ENCODE assay signal across 9 cellular contexts in the genomic region with DNA sequence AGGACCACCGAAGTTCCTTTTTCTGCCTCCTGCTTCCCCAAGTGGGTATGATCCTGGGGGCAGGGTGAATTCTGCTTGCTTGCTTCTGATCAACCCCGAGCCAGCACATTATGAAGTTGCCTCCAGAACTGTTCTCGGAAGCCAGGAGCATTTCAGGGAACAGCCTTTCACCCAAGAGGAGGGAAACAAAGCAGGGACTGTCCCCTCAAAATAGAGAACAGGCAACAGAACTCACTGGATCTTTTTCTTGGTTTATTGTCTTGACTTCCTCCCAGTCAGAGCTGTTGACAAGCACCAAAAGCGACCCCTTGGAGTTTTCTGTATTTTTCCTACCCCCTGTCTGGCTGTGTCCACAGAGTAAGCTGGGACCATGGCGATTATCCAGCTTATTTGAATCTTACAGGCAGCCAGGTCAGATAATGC.
A peak's percentile ranks its signal among the peaks of the same experiment; 100 is the strongest.
DNase-seq lines count a peak whose midpoint lies in the region; ATAC-seq and TF ChIP-seq lines count a peak whose summit lies in the region.
"Had no signal": no experiment of that assay in that cellular context is flagged by ENCODE, and none has a peak within 500 bp of the region (broad histone marks: within the 10 kb centered on the region; RNA-seq: fewer than 3 reads in every experiment).

No MANE protein-coding gene starts in this region.

- TF ChIP-seq CTCF in stomach (IDR thresholded peaks at IDR 0.05), result no peak

- CTCF ChIA-PET in activated CD8-positive, alpha-beta memory T cell treated with anti-CD3 and anti-CD28 coated beads, Interleukin-2, amount 10 ng/mL, durations not matched to agents 7 days and 5 days (lab: Charles Lee), result interaction anchor here (0.6 to 3.2 kb wide), 16 partner anchors 11 to 228 kb away, joined by 3 to 18 read pairs (median 7); no protein-coding TSS in a partner anchor

- H3K4me1 ChIP-seq in stomach, result peaks cover 19 to 63% (median 38%) of the 10 kb centered on the region in 4 donors

- H3K9me3 ChIP-seq in stomach, result no peaks in the 10 kb centered on the region

- H3K27ac ChIP-seq in layer of hippocampus (ENCODE audit: low read depth, low read length) (peak overlapping the region; percentile 74), stomach (peak overlapping the region in 4 of 5 donors; percentile 30 to 59 (median 46))

- H3K27me3 ChIP-seq in layer of hippocampus (ENCODE audit: control insufficient read depth, insufficient read depth, low read length) (no peaks in the 10 kb centered on the region), stomach (no peaks in the 10 kb centered on the region), H7 (ENCODE audit: control insufficient read depth, insufficient read depth, low read length) (no peaks in the 10 kb centered on the region)

- no peaks in the 10 kb centered on the region for H3K27me3 Mint-ChIP-seq in activated CD8-positive, alpha-beta memory T cell treated with anti-CD3 and anti-CD28 coated beads, Interleukin-2, amount 10 ng/mL, durations not matched to agents 7 days and 5 days
- no peaks in the 10 kb centered on the region for H3K27me3 Mint-ChIP-seq in activated T-helper 17 cell treated with anti-CD3 and anti-CD28 coated beads, Interleukin-2, amount 50 U/mL, for 72 hours

- peak overlapping the region; percentile 52 for H3K4me3 Mint-ChIP-seq in activated CD8-positive, alpha-beta memory T cell treated with anti-CD3 and anti-CD28 coated beads, Interleukin-2, amount 10 ng/mL, durations not matched to agents 7 days and 5 days
- peak overlapping the region; percentile 77 for H3K4me3 Mint-ChIP-seq in activated T-helper 17 cell treated with anti-CD3 and anti-CD28 coated beads, Interleukin-2, amount 50 U/mL, for 72 hours

- ATAC-seq in activated CD8-positive, alpha-beta memory T cell treated with anti-CD3 and anti-CD28 coated beads, Interleukin-2, amount 10 ng/mL, durations not matched to agents 7 days and 5 days, result peak; percentile 2
- peak; percentile 42 for ATAC-seq in activated T-helper 17 cell treated with anti-CD3 and anti-CD28 coated beads, Interleukin-2, amount 50 U/mL, for 72 hours (replicated peaks)
- ATAC-seq in HG02571 (IDR thresholded peaks at IDR 0.05; ENCODE audit: unreplicated experiment), result no peak

- H3K4me1 Mint-ChIP-seq in activated CD8-positive, alpha-beta memory T cell treated with anti-CD3 and anti-CD28 coated beads, Interleukin-2, amount 10 ng/mL, durations not matched to agents 7 days and 5 days, result peaks cover 88% of the 10 kb centered on the region
- peaks cover 74% of the 10 kb centered on the region for H3K4me1 Mint-ChIP-seq in activated T-helper 17 cell treated with anti-CD3 and anti-CD28 coated beads, Interleukin-2, amount 50 U/mL, for 72 hours

- no peak overlapping the region for H3K4me3 ChIP-seq in stomach
- H3K4me3 ChIP-seq in H7 (ENCODE audit: insufficient read depth, low read depth, low read length), result no peak overlapping the region

- peak overlapping the region; percentile 79 for H3K27ac Mint-ChIP-seq in activated CD8-positive, alpha-beta memory T cell treated with anti-CD3 and anti-CD28 coated beads, Interleukin-2, amount 10 ng/mL, durations not matched to agents 7 days and 5 days
- peak overlapping the region; percentile 94 for H3K27ac Mint-ChIP-seq in activated T-helper 17 cell treated with anti-CD3 and anti-CD28 coated beads, Interleukin-2, amount 50 U/mL, for 72 hours

- intact Hi-C loops in stomach (cut with DNase I; ENCODE audit: low total_unique reads), result no loop called here

- TF ChIP-seq POLR2A in stomach (IDR thresholded peaks at IDR 0.05), result no peak

- no peak for DNase-seq in activated CD8-positive, alpha-beta memory T cell treated with anti-CD3 and anti-CD28 coated beads, Interleukin-2, amount 10 ng/mL, durations not matched to agents 7 days and 5 days
- no peak for DNase-seq in activated CD8-positive, alpha-beta memory T cell treated with anti-CD3 and anti-CD28 coated beads for 24 hours
- DNase-seq in stomach, result no peak
- DNase-seq in AG08395 (ENCODE audit: low spot score), result no peak
- no peak for DNase-seq in H7
- DNase-seq: NCI-H1417 treated with DMSO at 0.1 percent for 48 hours had no signal

- no peak for TF ChIP-seq EP300 in stomach (IDR thresholded peaks at IDR 0.05)

- H3K36me3 ChIP-seq in stomach, result no peaks in the 10 kb centered on the region
- H3K36me3 ChIP-seq in H7 (replicated peaks; ENCODE audit: control insufficient read depth, insufficient read depth, low read length), result no peaks in the 10 kb centered on the region

- 59 to 73% (median 63%) methylated on average over 5 of the region's 5 CpGs for WGBS in stomach, 5 donors

- H3K36me3 Mint-ChIP-seq in activated CD8-positive, alpha-beta memory T cell treated with anti-CD3 and anti-CD28 coated beads, Interleukin-2, amount 10 ng/mL, durations not matched to agents 7 days and 5 days, result peaks cover 17% of the 10 kb centered on the region
- H3K36me3 Mint-ChIP-seq in activated T-helper 17 cell treated with anti-CD3 and anti-CD28 coated beads, Interleukin-2, amount 50 U/mL, for 72 hours (ENCODE audit: low read depth), result no peaks in the 10 kb centered on the region

- no peaks in the 10 kb centered on the region for H3K9me3 Mint-ChIP-seq in activated CD8-positive, alpha-beta memory T cell treated with anti-CD3 and anti-CD28 coated beads, Interleukin-2, amount 10 ng/mL, durations not matched to agents 7 days and 5 days (ENCODE audit: low read depth)
- no peaks in the 10 kb centered on the region for H3K9me3 Mint-ChIP-seq in activated T-helper 17 cell treated with anti-CD3 and anti-CD28 coated beads, Interleukin-2, amount 50 U/mL, for 72 hours
